1 cellular context compared by ENCODE assay signal in the genomic region with DNA sequence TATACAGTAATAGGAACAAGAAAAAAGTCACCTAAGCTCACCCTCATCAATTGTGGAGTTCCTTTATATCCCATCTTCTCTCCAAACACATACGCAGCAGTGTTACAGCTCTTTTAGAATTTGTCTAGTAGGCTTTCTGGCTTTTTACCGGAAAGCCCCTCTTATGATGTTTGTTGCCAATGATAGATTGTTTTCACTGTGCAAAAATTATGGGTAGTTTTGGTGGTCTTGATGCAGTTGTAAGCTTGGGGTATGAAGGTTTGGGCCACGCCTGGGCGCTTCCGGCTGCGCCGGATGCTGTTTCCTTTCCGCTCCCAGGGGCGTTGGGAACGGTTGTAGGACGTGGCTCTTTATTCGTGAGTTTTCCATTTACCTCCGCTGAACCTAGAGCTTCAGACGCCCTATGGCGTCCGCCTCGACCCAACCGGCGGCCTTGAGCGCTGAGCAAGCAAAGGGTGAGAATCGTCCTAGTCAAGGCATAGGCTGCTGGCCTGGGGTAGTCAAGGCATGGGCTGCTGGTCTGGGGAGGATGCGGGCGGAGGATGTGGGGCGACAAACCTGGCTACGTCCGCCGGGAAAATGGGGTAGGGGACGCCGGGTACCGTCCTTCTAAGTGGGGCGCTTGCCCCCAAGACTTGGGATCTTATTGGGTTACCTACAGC.
TF ChIP-seq lines count a peak whose summit lies in the region.

Gene C12orf57 (plus strand): TSS at position 304 of the 662 bp plus-strand sequence. CDS start 100 bp downstream, at position 404.
Gene RNU7-1 (plus strand): TSS at position 98 of the 662 bp plus-strand sequence.

TF ChIP-seq in HepG2, 621 proteins besides CTCF, POLR2A, EP300 and RAD21 (continued from another document and continues in another):
- TF ChIP-seq, protein P1, sequence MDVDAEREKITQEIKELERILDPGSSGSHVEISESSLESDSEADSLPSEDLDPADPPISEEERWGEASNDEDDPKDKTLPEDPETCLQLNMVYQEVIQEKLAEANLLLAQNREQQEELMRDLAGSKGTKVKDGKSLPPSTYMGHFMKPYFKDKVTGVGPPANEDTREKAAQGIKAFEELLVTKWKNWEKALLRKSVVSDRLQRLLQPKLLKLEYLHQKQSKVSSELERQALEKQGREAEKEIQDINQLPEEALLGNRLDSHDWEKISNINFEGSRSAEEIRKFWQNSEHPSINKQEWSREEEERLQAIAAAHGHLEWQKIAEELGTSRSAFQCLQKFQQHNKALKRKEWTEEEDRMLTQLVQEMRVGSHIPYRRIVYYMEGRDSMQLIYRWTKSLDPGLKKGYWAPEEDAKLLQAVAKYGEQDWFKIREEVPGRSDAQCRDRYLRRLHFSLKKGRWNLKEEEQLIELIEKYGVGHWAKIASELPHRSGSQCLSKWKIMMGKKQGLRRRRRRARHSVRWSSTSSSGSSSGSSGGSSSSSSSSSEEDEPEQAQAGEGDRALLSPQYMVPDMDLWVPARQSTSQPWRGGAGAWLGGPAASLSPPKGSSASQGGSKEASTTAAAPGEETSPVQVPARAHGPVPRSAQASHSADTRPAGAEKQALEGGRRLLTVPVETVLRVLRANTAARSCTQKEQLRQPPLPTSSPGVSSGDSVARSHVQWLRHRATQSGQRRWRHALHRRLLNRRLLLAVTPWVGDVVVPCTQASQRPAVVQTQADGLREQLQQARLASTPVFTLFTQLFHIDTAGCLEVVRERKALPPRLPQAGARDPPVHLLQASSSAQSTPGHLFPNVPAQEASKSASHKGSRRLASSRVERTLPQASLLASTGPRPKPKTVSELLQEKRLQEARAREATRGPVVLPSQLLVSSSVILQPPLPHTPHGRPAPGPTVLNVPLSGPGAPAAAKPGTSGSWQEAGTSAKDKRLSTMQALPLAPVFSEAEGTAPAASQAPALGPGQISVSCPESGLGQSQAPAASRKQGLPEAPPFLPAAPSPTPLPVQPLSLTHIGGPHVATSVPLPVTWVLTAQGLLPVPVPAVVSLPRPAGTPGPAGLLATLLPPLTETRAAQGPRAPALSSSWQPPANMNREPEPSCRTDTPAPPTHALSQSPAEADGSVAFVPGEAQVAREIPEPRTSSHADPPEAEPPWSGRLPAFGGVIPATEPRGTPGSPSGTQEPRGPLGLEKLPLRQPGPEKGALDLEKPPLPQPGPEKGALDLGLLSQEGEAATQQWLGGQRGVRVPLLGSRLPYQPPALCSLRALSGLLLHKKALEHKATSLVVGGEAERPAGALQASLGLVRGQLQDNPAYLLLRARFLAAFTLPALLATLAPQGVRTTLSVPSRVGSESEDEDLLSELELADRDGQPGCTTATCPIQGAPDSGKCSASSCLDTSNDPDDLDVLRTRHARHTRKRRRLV (CRISPR knock-in tag; IDR thresholded peaks at IDR 0.05), result peak; percentile 100
- TF ChIP-seq, protein P2, sequence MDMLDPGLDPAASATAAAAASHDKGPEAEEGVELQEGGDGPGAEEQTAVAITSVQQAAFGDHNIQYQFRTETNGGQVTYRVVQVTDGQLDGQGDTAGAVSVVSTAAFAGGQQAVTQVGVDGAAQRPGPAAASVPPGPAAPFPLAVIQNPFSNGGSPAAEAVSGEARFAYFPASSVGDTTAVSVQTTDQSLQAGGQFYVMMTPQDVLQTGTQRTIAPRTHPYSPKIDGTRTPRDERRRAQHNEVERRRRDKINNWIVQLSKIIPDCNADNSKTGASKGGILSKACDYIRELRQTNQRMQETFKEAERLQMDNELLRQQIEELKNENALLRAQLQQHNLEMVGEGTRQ (IDR thresholded peaks at IDR 0.05; ENCODE audit: low read depth, low read length), result no peak
- TF ChIP-seq, protein P2 (CRISPR knock-in tag; IDR thresholded peaks at IDR 0.05; ENCODE audit: borderline replicate concordance), result no peak; the same call in 1 of the 2 replicates
- no peak for TF ChIP-seq RARG (CRISPR knock-in tag; IDR thresholded peaks at IDR 0.05; ENCODE audit: low read depth)
- TF ChIP-seq PHB2 (IDR thresholded peaks at IDR 0.05; ENCODE audit: partially characterized antibody), result no peak
- no peak for TF ChIP-seq PREB (CRISPR knock-in tag; IDR thresholded peaks at IDR 0.05)
- no peak for TF ChIP-seq ZNF280D (CRISPR knock-in tag; IDR thresholded peaks at IDR 0.05)
- TF ChIP-seq PITX1 (CRISPR knock-in tag; IDR thresholded peaks at IDR 0.05), result no peak
- TF ChIP-seq, protein P3, sequence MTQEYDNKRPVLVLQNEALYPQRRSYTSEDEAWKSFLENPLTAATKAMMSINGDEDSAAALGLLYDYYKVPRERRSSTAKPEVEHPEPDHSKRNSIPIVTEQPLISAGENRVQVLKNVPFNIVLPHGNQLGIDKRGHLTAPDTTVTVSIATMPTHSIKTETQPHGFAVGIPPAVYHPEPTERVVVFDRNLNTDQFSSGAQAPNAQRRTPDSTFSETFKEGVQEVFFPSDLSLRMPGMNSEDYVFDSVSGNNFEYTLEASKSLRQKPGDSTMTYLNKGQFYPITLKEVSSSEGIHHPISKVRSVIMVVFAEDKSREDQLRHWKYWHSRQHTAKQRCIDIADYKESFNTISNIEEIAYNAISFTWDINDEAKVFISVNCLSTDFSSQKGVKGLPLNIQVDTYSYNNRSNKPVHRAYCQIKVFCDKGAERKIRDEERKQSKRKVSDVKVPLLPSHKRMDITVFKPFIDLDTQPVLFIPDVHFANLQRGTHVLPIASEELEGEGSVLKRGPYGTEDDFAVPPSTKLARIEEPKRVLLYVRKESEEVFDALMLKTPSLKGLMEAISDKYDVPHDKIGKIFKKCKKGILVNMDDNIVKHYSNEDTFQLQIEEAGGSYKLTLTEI (CRISPR knock-in tag; conservative IDR thresholded peaks at IDR 0.05), result no peak
- TF ChIP-seq SCMH1 (CRISPR knock-in tag; IDR thresholded peaks at IDR 0.05; ENCODE audit: borderline replicate concordance), result no peak
- TF ChIP-seq TMF1 (CRISPR knock-in tag; IDR thresholded peaks at IDR 0.05; ENCODE audit: low read depth), result peak; percentile 67; the same call in 1 of the 2 replicates
- peak; percentile 95 for TF ChIP-seq DR1 (CRISPR knock-in tag; IDR thresholded peaks at IDR 0.05)
- TF ChIP-seq EED (CRISPR knock-in tag; IDR thresholded peaks at IDR 0.05), result no peak; the same call in 1 of the 2 replicates
- TF ChIP-seq SMAD9 (CRISPR knock-in tag; IDR thresholded peaks at IDR 0.05), result no peak
- no peak for TF ChIP-seq TBP (CRISPR knock-in tag; IDR thresholded peaks at IDR 0.05)
- peak; percentile 45; the same call in 1 of the 2 replicates for TF ChIP-seq NFYB (CRISPR knock-in tag; IDR thresholded peaks at IDR 0.05)
- TF ChIP-seq ZNF160 (CRISPR knock-in tag; IDR thresholded peaks at IDR 0.05), result no peak
- peak; percentile 78 for TF ChIP-seq FOXA3 (CRISPR knock-in tag; IDR thresholded peaks at IDR 0.05)
- no peak for TF ChIP-seq NFAT5 (CRISPR knock-in tag; IDR thresholded peaks at IDR 0.05)
- no peak for TF ChIP-seq ZFP36L2 (CRISPR knock-in tag; IDR thresholded peaks at IDR 0.05)
- TF ChIP-seq ISX (CRISPR knock-in tag; conservative IDR thresholded peaks at IDR 0.05), result peak; percentile 51; the same call in 1 of the 2 replicates
- peak; percentile 27; the same call in 1 of the 2 replicates for TF ChIP-seq KLF12 (CRISPR knock-in tag; IDR thresholded peaks at IDR 0.05; ENCODE audit: borderline replicate concordance)
- TF ChIP-seq ZNF672 (CRISPR knock-in tag; IDR thresholded peaks at IDR 0.05), result peak; percentile 94; the same call in 1 of the 2 replicates
- TF ChIP-seq PHF8 (CRISPR knock-in tag; IDR thresholded peaks at IDR 0.05), result peak; percentile 79
- TF ChIP-seq GMEB2 (CRISPR knock-in tag; IDR thresholded peaks at IDR 0.05; ENCODE audit: low read depth), result 0 out of 2 replicates have a peak, but pooled peaks have one; percentile 62
- TF ChIP-seq HOXA3 (CRISPR knock-in tag; IDR thresholded peaks at IDR 0.05), result peak; percentile 63; the same call in 1 of the 2 replicates
- TF ChIP-seq ARNT (IDR thresholded peaks at IDR 0.05), result no peak
- TF ChIP-seq PRPF4 (IDR thresholded peaks at IDR 0.05; ENCODE audit: low read depth, low read length, poor library complexity, severe bottlenecking), result no peak
- no peak for TF ChIP-seq PHF20 (CRISPR knock-in tag; IDR thresholded peaks at IDR 0.05)
- no peak for TF ChIP-seq ARHGAP35 (CRISPR knock-in tag; IDR thresholded peaks at IDR 0.05; ENCODE audit: borderline replicate concordance)
- TF ChIP-seq, protein P4, sequence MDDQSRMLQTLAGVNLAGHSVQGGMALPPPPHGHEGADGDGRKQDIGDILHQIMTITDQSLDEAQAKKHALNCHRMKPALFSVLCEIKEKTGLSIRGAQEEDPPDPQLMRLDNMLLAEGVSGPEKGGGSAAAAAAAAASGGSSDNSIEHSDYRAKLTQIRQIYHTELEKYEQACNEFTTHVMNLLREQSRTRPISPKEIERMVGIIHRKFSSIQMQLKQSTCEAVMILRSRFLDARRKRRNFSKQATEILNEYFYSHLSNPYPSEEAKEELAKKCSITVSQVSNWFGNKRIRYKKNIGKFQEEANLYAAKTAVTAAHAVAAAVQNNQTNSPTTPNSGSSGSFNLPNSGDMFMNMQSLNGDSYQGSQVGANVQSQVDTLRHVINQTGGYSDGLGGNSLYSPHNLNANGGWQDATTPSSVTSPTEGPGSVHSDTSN (CRISPR knock-in tag; IDR thresholded peaks at IDR 0.05; ENCODE audit: borderline replicate concordance), result peak; percentile 94
